In the genomic region with DNA sequence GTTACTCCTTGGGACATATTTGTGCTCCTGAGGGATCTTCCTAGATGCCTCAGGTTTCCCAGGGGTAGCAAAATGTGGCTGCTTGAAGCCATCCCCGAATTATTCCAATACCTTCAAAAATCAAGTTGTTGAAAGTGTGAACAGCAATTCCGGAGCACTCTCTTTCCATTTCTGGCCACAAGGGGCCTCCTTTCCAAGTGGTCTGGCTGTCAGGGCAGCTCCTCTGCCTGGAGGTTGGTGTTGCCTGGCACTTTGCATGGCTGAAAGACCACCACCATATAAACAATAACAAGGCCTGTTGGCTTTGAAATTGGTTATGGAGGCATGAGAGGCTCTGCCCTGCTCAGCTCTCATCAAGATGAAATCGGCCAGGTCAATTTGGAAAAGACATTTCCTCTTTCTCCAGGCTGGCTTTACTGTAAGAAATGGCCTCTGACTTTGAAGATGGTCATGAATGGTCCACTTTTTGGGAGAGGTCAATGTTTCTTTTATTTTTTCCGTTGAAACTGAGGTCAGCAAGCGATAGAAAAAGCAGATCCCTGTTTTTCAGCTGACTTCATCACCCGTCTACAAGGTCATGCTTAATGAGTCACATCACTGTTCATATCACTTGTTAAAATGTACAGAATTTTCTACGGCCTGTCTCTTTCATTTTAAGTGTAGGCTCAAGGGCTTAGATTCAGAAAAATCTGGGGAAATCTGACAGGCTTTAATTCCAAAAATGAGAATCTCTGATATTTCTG, we compare ENCODE assay signal across 9 cellular contexts.
A peak's percentile ranks its signal among the peaks of the same experiment; 100 is the strongest.
DNase-seq lines count a peak whose midpoint lies in the region; ATAC-seq, FAIRE-seq and TF ChIP-seq lines count a peak whose summit lies in the region.
"Had no signal": no experiment of that assay in that cellular context is flagged by ENCODE, and none has a peak within 500 bp of the region (broad histone marks: within the 10 kb centered on the region; RNA-seq: fewer than 3 reads in every experiment).

No MANE protein-coding gene starts in this region.

- H3K4me3 ChIP-seq in A549 (no peak overlapping the region), Peyer's patch (no peak overlapping the region)
- no peak overlapping the region for H3K4me3 ChIP-seq in CD8-positive, alpha-beta memory T cell (ENCODE audit: low read length)

- no peaks in the 10 kb centered on the region for H3K27me3 Mint-ChIP-seq in CD8-positive, alpha-beta memory T cell

- H3K27ac Mint-ChIP-seq in CD8-positive, alpha-beta memory T cell = no peak overlapping the region
- H3K27ac Mint-ChIP-seq: stimulated activated effector memory CD8-positive, alpha-beta T cell treated with anti-CD3 and anti-CD28 coated beads, Interleukin-12 subunit alpha, Interleukin-12 subunit beta, amount 100 ng/mL, for 72 hours had no signal

- no peaks in the 10 kb centered on the region for H3K9me3 ChIP-seq in A549
- no peaks in the 10 kb centered on the region for H3K9me3 ChIP-seq in Peyer's patch
- H3K9me3 ChIP-seq in CD8-positive, alpha-beta memory T cell (ENCODE audit: low read length) = no peaks in the 10 kb centered on the region

- H3K4me1 ChIP-seq in A549 = no peaks in the 10 kb centered on the region; the same call in 2 of the 3 replicates
- H3K4me1 ChIP-seq in Peyer's patch = no peaks in the 10 kb centered on the region
- H3K4me1 ChIP-seq in CD8-positive, alpha-beta memory T cell (ENCODE audit: insufficient read depth, low read length) = no peaks in the 10 kb centered on the region

- no peaks in the 10 kb centered on the region for H3K36me3 Mint-ChIP-seq in CD8-positive, alpha-beta memory T cell
- H3K36me3 Mint-ChIP-seq: stimulated activated effector memory CD8-positive, alpha-beta T cell treated with anti-CD3 and anti-CD28 coated beads, Interleukin-12 subunit alpha, Interleukin-12 subunit beta, amount 100 ng/mL, for 72 hours had no signal

- FAIRE-seq in A549 (lab: Jason Lieb, UNC) = no peak

- peak; percentile 34 to 55; a peak in 3 of 5 replicates for TF ChIP-seq RAD21 in A549 (conservative IDR thresholded peaks at IDR 0.05 in 1 of 2, IDR thresholded peaks at IDR 0.05 in 1 of 2)

- no peaks in the 10 kb centered on the region for H3K4me1 Mint-ChIP-seq in CD8-positive, alpha-beta memory T cell
- H3K4me1 Mint-ChIP-seq: stimulated activated effector memory CD8-positive, alpha-beta T cell treated with anti-CD3 and anti-CD28 coated beads, Interleukin-12 subunit alpha, Interleukin-12 subunit beta, amount 100 ng/mL, for 72 hours had no signal

- H3K27ac ChIP-seq in A549 = no peak overlapping the region
- H3K27ac ChIP-seq in Peyer's patch = no peak overlapping the region
- no peak overlapping the region for H3K27ac ChIP-seq in CD8-positive, alpha-beta memory T cell (ENCODE audit: low read depth, low read length)

- 47% methylated on average over 7 of the region's 7 CpGs for WGBS in A549 (ENCODE audit: missing lambda C conversion rate)

- CTCF ChIA-PET in A549 (lab: Yijun Ruan, JAX) = interaction anchor here (0.6 to 1.9 kb wide), 4 partner anchors 14 to 257 kb away, joined by 3 to 4 read pairs (median 4); no protein-coding TSS in a partner anchor
- CTCF ChIA-PET in CD8-positive, alpha-beta memory T cell (lab: Charles Lee) = no interaction called here

- DNase-seq in A549 (ENCODE audit: low read depth in 1 of 2, low spot score in 1 of 2) (peak; percentile 1 to 29), H4 (ENCODE audit: low spot score) (peak; percentile 25), Peyer's patch (no peak), glomerular visceral epithelial cell (ENCODE audit: extremely low spot score) (peak; percentile 36), T-helper 2 cell (no peak), NCI-H1048 (lab: John Stamatoyannopoulos, UW) (no peak)
- DNase-seq in CD8-positive, alpha-beta memory T cell = no peak

- no peak for TF ChIP-seq EP300 in A549 (IDR thresholded peaks at IDR 0.05)

- H3K4me2 ChIP-seq in A549 = no peak overlapping the region

- peak in 1 of 2 experiments; percentile 85; a peak in 3 of 6 replicates for ATAC-seq in A549
- no peak for ATAC-seq in HG03521 (IDR thresholded peaks at IDR 0.05; ENCODE audit: unreplicated experiment)
- ATAC-seq: stimulated activated effector memory CD8-positive, alpha-beta T cell treated with anti-CD3 and anti-CD28 coated beads, Interleukin-12 subunit alpha, Interleukin-12 subunit beta, amount 100 ng/mL, for 72 hours had no signal

- H3K36me3 ChIP-seq in Peyer's patch = no peaks in the 10 kb centered on the region
- no peaks in the 10 kb centered on the region for H3K36me3 ChIP-seq in CD8-positive, alpha-beta memory T cell (ENCODE audit: insufficient read depth, low read length)

- no peaks in the 10 kb centered on the region for H3K27me3 ChIP-seq in Peyer's patch
- no peaks in the 10 kb centered on the region for H3K27me3 ChIP-seq in CD8-positive, alpha-beta memory T cell (ENCODE audit: insufficient read depth, low read length, poor library complexity, severe bottlenecking)

- POLR2A ChIA-PET in A549 (lab: Yijun Ruan, JAX) = no interaction called here
- POLR2A ChIA-PET in CD8-positive, alpha-beta memory T cell (lab: Charles Lee) = no interaction called here

- no peak overlapping the region for H3K4me3 Mint-ChIP-seq in CD8-positive, alpha-beta memory T cell
- H3K4me3 Mint-ChIP-seq: stimulated activated effector memory CD8-positive, alpha-beta T cell treated with anti-CD3 and anti-CD28 coated beads, Interleukin-12 subunit alpha, Interleukin-12 subunit beta, amount 100 ng/mL, for 72 hours had no signal

- TF ChIP-seq CTCF in A549 (IDR thresholded peaks at IDR 0.05) (peak; percentile 26; the same call in 1 of the 3 replicates), Peyer's patch (IDR thresholded peaks at IDR 0.05) (peak in 4 of 6 experiments; percentile 17 to 36 (median 23))

- peaks cover 3 to 13% (median 10%) of the 10 kb centered on the region in 5 donors for H3K9me3 Mint-ChIP-seq in CD8-positive, alpha-beta memory T cell

- TF ChIP-seq POLR2A in A549 (IDR thresholded peaks at IDR 0.05; ENCODE audit: low read length) (no peak), Peyer's patch (IDR thresholded peaks at IDR 0.05) (no peak)

TF ChIP-seq in A549, 52 proteins besides CTCF, POLR2A, EP300 and RAD21:
- 0 out of 2 replicates have a peak, but pooled peaks have one; percentile 12 for TF ChIP-seq MAX (IDR thresholded peaks at IDR 0.05)
- TF ChIP-seq RFX5 (IDR thresholded peaks at IDR 0.05) = no peak
- TF ChIP-seq SMC3 (IDR thresholded peaks at IDR 0.05) = 0 out of 3 replicates have a peak, but pooled peaks have one; percentile 33
- TF ChIP-seq BHLHE40 (IDR thresholded peaks at IDR 0.05; ENCODE audit: low read depth, low read length) = no peak
- no peak for TF ChIP-seq CHD2 (IDR thresholded peaks at IDR 0.05; ENCODE audit: low read length, partially characterized antibody)
TF ChIP-seq in A549: peak in this region for 2.

Comparison
In these comparisons a context has a peak if more than half of its experiments do, and no peak if none do; other contexts are left out.
1. DNase-seq: peak in A549 (2 of 2), H4 (single experiment) and glomerular visceral epithelial cell (single experiment); none in Peyer's patch (0 of 3), CD8-positive, alpha-beta memory T cell (0 of 5), T-helper 2 cell (0 of 5) and NCI-H1048 (single experiment).